ENCODE assay signal across 9 cellular contexts in the genomic region with DNA sequence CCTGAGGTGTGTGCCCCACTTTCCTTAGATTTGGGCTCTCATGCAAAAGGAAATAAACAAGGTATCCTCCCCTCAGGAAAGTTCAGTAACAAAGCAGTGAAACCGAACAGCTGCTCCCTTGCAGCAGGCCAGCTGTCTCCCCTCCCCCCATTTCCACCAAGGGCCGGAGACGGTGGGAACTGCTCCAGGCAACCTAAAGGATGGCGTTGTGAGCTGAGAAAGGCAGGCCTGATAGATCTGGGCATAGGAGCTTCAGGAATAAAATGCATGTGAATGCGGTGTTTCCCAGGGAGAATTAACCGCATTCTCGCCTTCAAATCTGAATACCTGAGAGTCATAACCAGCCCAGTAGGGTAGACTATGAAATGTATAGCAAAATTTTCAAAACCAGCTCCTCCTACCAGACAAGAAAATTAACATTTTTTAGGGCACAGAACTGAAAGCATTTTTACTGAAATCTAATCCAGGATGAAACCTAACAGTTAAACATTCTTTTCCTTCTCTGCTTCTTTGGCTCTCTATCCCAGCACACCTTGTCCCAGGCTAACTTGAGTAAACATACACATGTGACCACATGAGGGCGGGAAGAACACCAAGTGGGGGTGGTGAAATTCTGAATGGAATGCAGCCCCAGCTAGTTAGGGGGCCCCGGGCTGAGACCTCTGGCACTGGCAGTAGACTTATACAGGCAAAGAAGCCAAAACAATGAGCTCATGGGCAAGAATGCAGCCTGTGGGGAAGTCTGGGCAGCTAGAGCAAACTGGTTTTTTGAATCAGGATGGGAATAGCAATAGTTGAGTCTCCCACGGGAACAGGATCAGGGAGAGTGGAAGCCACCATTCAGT. TPM values are rescaled to one million over a fixed set of nuclear protein-coding genes. Genes with fewer than 3 reads are reported as not detected.
DNase-seq lines count a peak whose midpoint lies in the region; ATAC-seq, FAIRE-seq and TF ChIP-seq lines count a peak whose summit lies in the region.
"Had no signal": no experiment of that assay in that cellular context is flagged by ENCODE, and none has a peak within 500 bp of the region (broad histone marks: within the 10 kb centered on the region; RNA-seq: fewer than 3 reads in every experiment).

No MANE protein-coding gene starts in this region.

- H3K79me1 ChIP-seq in H1 (ENCODE audit: low read depth, low read length): no peaks in the 10 kb centered on the region; the same call in 1 of the 2 replicates

- peak overlapping the region; percentile 70 for H3K4ac ChIP-seq in H1 (replicated peaks; ENCODE audit: insufficient read length, low read depth, low read length)

- H2AK5ac ChIP-seq in H1 (ENCODE audit: low read depth, low read length): peak overlapping the region; percentile 95; the same call in 1 of the 2 replicates

- peak overlapping the region; percentile 76 to 82 (median 82) for H3K9ac ChIP-seq in H1 (replicated peaks in 1 of 4; ENCODE audit: extremely low read depth in 1 of 4, low read depth in 3 of 4, low read length in 3 of 4)
- H3K9ac ChIP-seq in stomach smooth muscle (ENCODE audit: low read length in 2 of 2): peak overlapping the region; percentile 67 to 68

- no peak overlapping the region for H3K23ac ChIP-seq in H1 (ENCODE audit: insufficient read length)

- no peak overlapping the region for H2BK15ac ChIP-seq in H1 (ENCODE audit: low read length)

- peak overlapping the region; percentile 79 for H3K4me3 Mint-ChIP-seq in activated B cell treated with CpG ODN at 0.5 μM for 24 hours
- H3K4me3 Mint-ChIP-seq in memory B cell: peak overlapping the region; percentile 84

- H3K4me1 Mint-ChIP-seq in activated B cell treated with CpG ODN at 0.5 μM for 24 hours: peaks cover 97% of the 10 kb centered on the region
- peaks cover 55% of the 10 kb centered on the region for H3K4me1 Mint-ChIP-seq in memory B cell

- H3K36me3 ChIP-seq in H1 (ENCODE audit: control insufficient read depth in 2 of 4, insufficient read depth in 4 of 4, low read length in 3 of 4) (peaks cover 0 to 13% (median 6%) of the 10 kb centered on the region in 4 experiments; a peak in 4 of 8 replicates), stomach smooth muscle (ENCODE audit: control insufficient read depth in 2 of 2, insufficient read depth in 2 of 2, low read length in 2 of 2) (peaks cover 3 to 5% of the 10 kb centered on the region in 2 donors)

- 0 out of 2 replicates have a peak overlapping the region, but pooled peaks have one; percentile 68 for H2BK20ac ChIP-seq in H1 (ENCODE audit: low read length)

- no peaks in the 10 kb centered on the region for H3K27me3 ChIP-seq in H1 (replicated peaks in 1 of 4; ENCODE audit: control insufficient read depth in 3 of 4, extremely low read depth in 1 of 4, insufficient read depth in 3 of 4, low read length in 3 of 4)
- H3K27me3 ChIP-seq in stomach smooth muscle (ENCODE audit: control insufficient read depth in 1 of 2, insufficient read depth in 2 of 2, low read length in 2 of 2): no peaks in the 10 kb centered on the region

- peak; percentile 68 for FAIRE-seq in H1 (lab: Jason Lieb, UNC)

- 3% methylated on average over 10 of the region's 10 CpGs; no CpG with 5 or more reads in 1 of the 2 experiments for WGBS in H1 (ENCODE audit: extremely low coverage in 1 of 2, insufficient coverage in 1 of 2, insufficient read length in 1 of 2, insufficient replicate concordance in 2 of 2, low coverage in 1 of 2, low lambda C conversion rate in 2 of 2, missing lambda C conversion rate in 1 of 2), 2 experiments

- H3K14ac ChIP-seq in H1 (ENCODE audit: insufficient read length): no peak overlapping the region

- peak; percentile 12 to 25; a peak in 3 of 4 replicates for TF ChIP-seq RAD21 in H1 (IDR thresholded peaks at IDR 0.05 in 1 of 2, conservative IDR thresholded peaks at IDR 0.05 in 1 of 2; ENCODE audit: low read depth in 2 of 2, low read length in 2 of 2)

- H3K27me3 Mint-ChIP-seq in activated B cell treated with CpG ODN at 0.5 μM for 24 hours: no peaks in the 10 kb centered on the region
- H3K27me3 Mint-ChIP-seq in memory B cell: no peaks in the 10 kb centered on the region

- H2BK12ac ChIP-seq in H1 (ENCODE audit: low read depth, low read length): peak overlapping the region; percentile 96

- peak overlapping the region; percentile 60 for H3K56ac ChIP-seq in H1 (replicated peaks; ENCODE audit: insufficient read length, low read depth, low read length)

- peak in 1 of 2 experiments; percentile 90; a peak in 1 of 3 replicates for TF ChIP-seq EP300 in H1 (IDR thresholded peaks at IDR 0.05; ENCODE audit: borderline replicate concordance in 1 of 2, low read depth in 2 of 2, low read length in 2 of 2)

- peak overlapping the region; percentile 94 for H2BK5ac ChIP-seq in H1 (ENCODE audit: low read depth, low read length)

- TF ChIP-seq CTCF in activated B cell treated with CpG ODN at 0.5 μM for 24 hours (IDR thresholded peaks at IDR 0.05): no peak
- TF ChIP-seq CTCF in H1 (IDR thresholded peaks at IDR 0.05; ENCODE audit: control extremely low read depth in 1 of 3, insufficient read depth in 1 of 3, low read depth in 1 of 3, low read length in 3 of 3): no peak; a peak in 1 of 4 replicates

- H4K91ac ChIP-seq in H1 (replicated peaks; ENCODE audit: insufficient read length, low read length): peak overlapping the region; percentile 44

- POLR2A ChIA-PET in activated B cell treated with CpG ODN at 0.5 μM for 24 hours (lab: Charles Lee): interaction anchor here (0.5 to 14.0 kb wide), 12 partner anchors 9 to 503 kb away, joined by 3 to 1106 read pairs (median 4); a partner anchor contains a TSS
- POLR2A ChIA-PET in H1 (lab: Charles Lee; ENCODE audit: partially characterized antibody): interaction anchor here (0.6 to 43.7 kb wide), 14 partner anchors 9 to 227 kb away, joined by 3 to 1380 read pairs (median 6); a partner anchor contains a TSS

- no peak overlapping the region for H4K8ac ChIP-seq in H1 (ENCODE audit: extremely low read depth, insufficient read depth, low read length)

- peak; percentile 83 for DNase-seq in COLO668 (lab: John Stamatoyannopoulos, UW; ENCODE audit: unreplicated experiment)
- DNase-seq in NCI-H1092 treated with DMSO at 0.1 percent for 48 hours (lab: John Stamatoyannopoulos, UW): peak; percentile 71
- DNase-seq in activated B cell treated with CpG ODN at 0.5 μM for 24 hours: no peak
- DNase-seq in H1 (ENCODE audit: low read depth in 1 of 2, low spot score in 2 of 2): peak; percentile 81 to 88
- DNase-seq in memory B cell (ENCODE audit: low spot score in 2 of 2): no peak
- DNase-seq in NOMO-1 treated with dmso at 0.1 percent for 144 hours (lab: John Stamatoyannopoulos, UW; ENCODE audit: unreplicated experiment): no peak

- CTCF ChIA-PET in activated B cell treated with CpG ODN at 0.5 μM for 24 hours (lab: Charles Lee) (interaction anchor here (1.0 to 13.3 kb wide), 4 partner anchors 9 to 49 kb away, joined by 3 to 358 read pairs (median 12); a partner anchor contains a TSS), H1 (lab: Charles Lee; ENCODE audit: partially characterized antibody) (interaction anchor here (0.6 to 13.7 kb wide), 8 partner anchors 8 to 291 kb away, joined by 3 to 210 read pairs (median 5); a partner anchor contains a TSS)

- H4K20me1 ChIP-seq in H1 (replicated peaks in 1 of 2; ENCODE audit: control insufficient read depth in 1 of 2, insufficient read depth in 2 of 2, low read length in 2 of 2): peaks cover 0 to 3% of the 10 kb centered on the region in 2 experiments

- intact Hi-C loops in activated B cell treated with CpG ODN at 0.5 μM for 24 hours (cut with micrococcal nuclease): loop anchor here (1.0 to 10.0 kb wide), 2 partner anchors 11 to 197 kb away; a partner anchor contains a TSS

- H3K27ac ChIP-seq in H1 (ENCODE audit: low read depth, low read length) (peak overlapping the region; percentile 95), stomach smooth muscle (ENCODE audit: low read length) (peak overlapping the region; percentile 93)

- H3K4me1 ChIP-seq in H1 (replicated peaks in 1 of 4; ENCODE audit: control insufficient read depth in 3 of 4, insufficient read depth in 4 of 4, low read length in 3 of 4): peaks cover 23 to 38% (median 23%) of the 10 kb centered on the region in 4 experiments
- peaks cover 72% of the 10 kb centered on the region for H3K4me1 ChIP-seq in stomach smooth muscle (ENCODE audit: control insufficient read depth, insufficient read depth, low read length)

- H3K9me3 ChIP-seq in H1 (ENCODE audit: insufficient read depth in 2 of 2, low read depth in 1 of 2, low read length in 1 of 2): no peaks in the 10 kb centered on the region
- no peaks in the 10 kb centered on the region for H3K9me3 ChIP-seq in stomach smooth muscle (ENCODE audit: control insufficient read depth in 2 of 2, low read length in 2 of 2)

- H3K79me2 ChIP-seq in H1 (ENCODE audit: control insufficient read depth in 1 of 2, insufficient read depth in 2 of 2, low read length in 2 of 2): peaks cover 5 to 72% of the 10 kb centered on the region in 2 experiments; a peak in 3 of 4 replicates

- no peak overlapping the region for H2AFZ ChIP-seq in H1 (ENCODE audit: low read length)

- H3K36me3 Mint-ChIP-seq in activated B cell treated with CpG ODN at 0.5 μM for 24 hours (ENCODE audit: low read depth): peaks cover 34% of the 10 kb centered on the region
- peaks cover 8% of the 10 kb centered on the region for H3K36me3 Mint-ChIP-seq in memory B cell

- H3K27ac Mint-ChIP-seq in activated B cell treated with CpG ODN at 0.5 μM for 24 hours (peak overlapping the region; percentile 94), memory B cell (peak overlapping the region; percentile 98)

- H2BK120ac ChIP-seq in H1 (replicated peaks; ENCODE audit: low read depth, low read length): peak overlapping the region; percentile 45

- H3K18ac ChIP-seq in H1 (ENCODE audit: extremely low read depth, low read length): peak overlapping the region; percentile 33; the same call in 1 of the 2 replicates

- ATAC-seq in GM21528 (IDR thresholded peaks at IDR 0.05; ENCODE audit: low FRiP score, unreplicated experiment) (peak; percentile 21), activated B cell treated with CpG ODN at 0.5 μM for 24 hours (ENCODE audit: low read depth) (no peak), memory B cell (ENCODE audit: low read depth) (no peak)

- H3K4me3 ChIP-seq in H1 (ENCODE audit: extremely low read depth in 1 of 4, insufficient read depth in 2 of 4, low read depth in 3 of 4, low read length in 4 of 4) (peak overlapping the region; percentile 5 to 51 (median 37); a peak in 7 of 8 replicates), stomach smooth muscle (ENCODE audit: low read length in 2 of 2) (peak overlapping the region; percentile 64 to 70)

- peak overlapping the region; percentile 70 for H4K5ac ChIP-seq in H1 (ENCODE audit: insufficient read length, low read depth, low read length)

- peak overlapping the region; percentile 73 to 75 for H3K4me2 ChIP-seq in H1 (ENCODE audit: insufficient read depth in 1 of 2, low read depth in 2 of 2, low read length in 2 of 2)

- TF ChIP-seq POLR2A in H1 (IDR thresholded peaks at IDR 0.05; ENCODE audit: control extremely low read depth in 1 of 2, low read depth in 2 of 2, low read length in 2 of 2): peak; percentile 33 to 86; a peak in 2 of 3 replicates

- H3K9me3 Mint-ChIP-seq in activated B cell treated with CpG ODN at 0.5 μM for 24 hours (no peaks in the 10 kb centered on the region), memory B cell (no peaks in the 10 kb centered on the region)

- H3K23me2 ChIP-seq in H1 (ENCODE audit: low read depth, low read length): no peaks in the 10 kb centered on the region

RNA-seq across cellular contexts. Expression of a gene that starts 11.5 kb away (rescaled TPM):
- 224 and 233 TPM in 2 replicates for total RNA-seq in activated B cell treated with CpG ODN at 0.5 μM for 24 hours
- total RNA-seq in H1 (2021; fragmentation: NEBNext Ultra II Directional; extraction: Animal tissue kit (Norgen Biotek cat#: 25700)): 196 and 218 TPM in 2 replicates
- 57.5 and 61.1 TPM in 2 replicates for polyA plus RNA-seq in H1 (2011; rRNA removed)
- polyA plus RNA-seq in H1 (2011; cell fraction: cytosol; rRNA removed): 78.4 TPM
- 85.5 TPM for polyA plus RNA-seq in H1 (2011; cell fraction: nucleus; rRNA removed)
- polyA plus RNA-seq in H1 (2012, experiment 1 of 2): 93.2 to 159 TPM (median 119 TPM) in 4 replicates
- polyA plus RNA-seq in H1 (2012, experiment 2 of 2): 18.8 TPM
- 116 TPM for polyA plus RNA-seq in H1 (2013, experiment 1 of 2)
- 123 TPM for polyA plus RNA-seq in H1 (2013, experiment 2 of 2)
- 104 and 119 TPM in 2 replicates for polyA minus RNA-seq in H1 (2011; rRNA and poly(A)+ RNA removed)
- 98.4 TPM for polyA minus RNA-seq in H1 (2011; cell fraction: cytosol; rRNA and poly(A)+ RNA removed)
- 171 TPM for polyA minus RNA-seq in H1 (2011; cell fraction: nucleus; rRNA and poly(A)+ RNA removed)

RNA-seq across cellular contexts. Expression of a gene that starts 18.7 kb away (rescaled TPM):
- 0.11 TPM in 1 of 2 replicates, not detected in the other for total RNA-seq in activated B cell treated with CpG ODN at 0.5 μM for 24 hours
- 5.3 and 5.4 TPM in 2 replicates for total RNA-seq in H1 (2021; fragmentation: NEBNext Ultra II Directional; extraction: Animal tissue kit (Norgen Biotek cat#: 25700))
- 4.2 and 5.9 TPM in 2 replicates for polyA plus RNA-seq in H1 (2011; rRNA removed)
- 3.1 TPM for polyA plus RNA-seq in H1 (2011; cell fraction: cytosol; rRNA removed)
- polyA plus RNA-seq in H1 (2011; cell fraction: nucleus; rRNA removed): 26.7 TPM
- 4.9 to 7.2 TPM (median 6.7 TPM) in 4 replicates for polyA plus RNA-seq in H1 (2012, experiment 1 of 2)
- 3.8 TPM for polyA plus RNA-seq in H1 (2012, experiment 2 of 2)
- 9.2 TPM for polyA plus RNA-seq in H1 (2013, experiment 1 of 2)
- polyA plus RNA-seq in H1 (2013, experiment 2 of 2): 8.1 TPM
- polyA minus RNA-seq in H1 (2011; rRNA and poly(A)+ RNA removed): 0.73 and 0.85 TPM in 2 replicates
- 2.6 TPM for polyA minus RNA-seq in H1 (2011; cell fraction: cytosol; rRNA and poly(A)+ RNA removed)
- 3.5 TPM for polyA minus RNA-seq in H1 (2011; cell fraction: nucleus; rRNA and poly(A)+ RNA removed)
- total RNA-seq: activated CD8-positive, alpha-beta memory T cell treated with anti-CD3 and anti-CD28 coated beads for 36 hours had no signal

RNA-seq across cellular contexts. Expression of a gene that starts 52.4 kb away (rescaled TPM):
- total RNA-seq in activated B cell treated with CpG ODN at 0.5 μM for 24 hours: 1.1 TPM in 1 of 2 replicates, not detected in the other
- 1.1 TPM in 1 of 2 replicates, not detected in the other for total RNA-seq in H1 (2021; fragmentation: NEBNext Ultra II Directional; extraction: Animal tissue kit (Norgen Biotek cat#: 25700))
- polyA plus RNA-seq in H1 (2011; rRNA removed): not detected in 2 replicates
- polyA plus RNA-seq in H1 (2011; cell fraction: cytosol; rRNA removed): 0.19 TPM
- not detected for polyA plus RNA-seq in H1 (2011; cell fraction: nucleus; rRNA removed)
- polyA plus RNA-seq in H1 (2012, experiment 1 of 2): 0.36 to 1.0 TPM (median 0.75 TPM) in 4 replicates
- not detected for polyA plus RNA-seq in H1 (2012, experiment 2 of 2)
- polyA plus RNA-seq in H1 (2013, experiment 1 of 2): 0.45 TPM
- polyA plus RNA-seq in H1 (2013, experiment 2 of 2): 0.11 TPM
- 0.57 TPM in 1 of 2 replicates, not detected in the other for polyA minus RNA-seq in H1 (2011; rRNA and poly(A)+ RNA removed)
- not detected for polyA minus RNA-seq in H1 (2011; cell fraction: cytosol; rRNA and poly(A)+ RNA removed)
- not detected for polyA minus RNA-seq in H1 (2011; cell fraction: nucleus; rRNA and poly(A)+ RNA removed)

Comparison
In these comparisons a context has a peak if more than half of its experiments do, and no peak if none do; other contexts are left out.
1. DNase-seq: peak in COLO668 (single experiment), NCI-H1092 treated with DMSO at 0.1 percent for 48 hours (single experiment) and H1 (2 of 2); none in activated B cell treated with CpG ODN at 0.5 μM for 24 hours (single experiment), memory B cell (0 of 2) and NOMO-1 treated with dmso at 0.1 percent for 144 hours (single experiment).